ENCODE assay signal across 23 cellular contexts in the genomic region with DNA sequence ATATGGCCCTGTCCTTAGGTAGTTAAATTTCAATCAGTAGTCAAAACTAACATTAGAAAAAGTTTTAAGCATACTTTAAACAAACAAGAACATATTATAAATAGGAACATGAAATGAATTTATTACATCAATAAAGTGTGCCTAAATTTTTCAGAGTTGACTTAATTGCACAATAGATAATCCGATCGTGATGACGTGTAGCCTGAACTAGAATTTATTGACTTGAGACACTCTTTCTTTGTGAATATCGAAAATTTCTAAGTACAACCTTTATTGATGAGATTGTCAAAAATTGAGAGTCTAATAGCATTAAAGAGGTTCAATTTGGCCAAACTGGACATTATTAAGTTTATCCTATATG. TPM values are rescaled to one million over a fixed set of nuclear protein-coding genes. Genes with fewer than 3 reads are reported as not detected.
A peak's percentile ranks its signal among the peaks of the same experiment; 100 is the strongest.
DNase-seq lines count a peak whose midpoint lies in the region; ATAC-seq, FAIRE-seq and TF ChIP-seq lines count a peak whose summit lies in the region.
"Had no signal": no experiment of that assay in that cellular context is flagged by ENCODE, and none has a peak within 500 bp of the region (broad histone marks: within the 10 kb centered on the region; RNA-seq: fewer than 3 reads in every experiment).

No MANE protein-coding gene starts in this region.

- TF ChIP-seq POLR2A in esophagus muscularis mucosa (IDR thresholded peaks at IDR 0.05; ENCODE audit: low read depth), result no peak

- no peaks in the 10 kb centered on the region for H3K9me3 Mint-ChIP-seq in osteocyte (ENCODE audit: unreplicated experiment)
- H3K9me3 Mint-ChIP-seq: activated naive CD8-positive, alpha-beta T cell treated with anti-CD3 and anti-CD28 coated beads, Interleukin-2, amount 10 ng/mL, durations not matched to agents 7 days and 5 days; central memory CD8-positive, alpha-beta T cell had no signal

- H3K27me3 ChIP-seq in cardiac muscle cell, result no peaks in the 10 kb centered on the region
- H3K27me3 ChIP-seq in esophagus muscularis mucosa, result no peaks in the 10 kb centered on the region
- H3K27me3 ChIP-seq: BLaER1 treated with 17β-estradiol and CSF1 and Interleukin-3, amounts not matched to agents 10 nM and 100 nM; left lung; pancreas had no signal

- intact Hi-C loops in cardiac septum (cut with DNase I), result no loop called here
- intact Hi-C loops in esophagus muscularis mucosa (cut with DNase I), result no loop called here

- peaks cover 73% of the 10 kb centered on the region for H3K4me1 Mint-ChIP-seq in osteocyte (ENCODE audit: unreplicated experiment)
- H3K4me1 Mint-ChIP-seq: activated naive CD8-positive, alpha-beta T cell treated with anti-CD3 and anti-CD28 coated beads, Interleukin-2, amount 10 ng/mL, durations not matched to agents 7 days and 5 days; central memory CD8-positive, alpha-beta T cell had no signal

- H3K4me3 ChIP-seq in cardiac muscle cell (no peak overlapping the region), esophagus muscularis mucosa (no peak overlapping the region), urinary bladder (ENCODE audit: low read depth, low read length) (no peak overlapping the region)
- H3K4me3 ChIP-seq: BLaER1 treated with 17β-estradiol and CSF1 and Interleukin-3, amounts not matched to agents 10 nM and 100 nM; GM12878; left lung; pancreas had no signal

- H3K4me1 ChIP-seq in cardiac muscle cell (ENCODE audit: low read depth) (peaks cover 12% of the 10 kb centered on the region), esophagus muscularis mucosa (peaks cover 25 to 100% (median 89%) of the 10 kb centered on the region in 4 donors), urinary bladder (ENCODE audit: insufficient read depth) (no peaks in the 10 kb centered on the region)
- H3K4me1 ChIP-seq: BLaER1 treated with 17β-estradiol and CSF1 and Interleukin-3, amounts not matched to agents 10 nM and 100 nM; left lung; pancreas had no signal

- H3K27ac ChIP-seq in cardiac muscle cell, result peak overlapping the region; percentile 96
- peak overlapping the region; percentile 73 to 87 (median 82) for H3K27ac ChIP-seq in esophagus muscularis mucosa (replicated peaks in 1 of 4)
- H3K27ac ChIP-seq in urinary bladder (ENCODE audit: low read depth), result peak overlapping the region; percentile 47
- H3K27ac ChIP-seq: BLaER1 treated with 17β-estradiol and CSF1 and Interleukin-3, amounts not matched to agents 10 nM and 100 nM; left lung; pancreas had no signal

- DNase-seq in cardiac muscle cell (ENCODE audit: low read depth in 1 of 2, low spot score in 1 of 2), result peak in 1 of 2 donors; percentile 13
- DNase-seq in cardiac septum (ENCODE audit: low spot score), result no peak
- no peak for DNase-seq in esophagus muscularis mucosa (ENCODE audit: extremely low spot score)
- DNase-seq in osteocyte (ENCODE audit: extremely low spot score, unreplicated experiment), result no peak
- DNase-seq in GM19239 (ENCODE audit: insufficient read length, low spot score), result no peak
- no peak for DNase-seq in stimulated activated naive CD4-positive, alpha-beta T cell (lab: John Stamatoyannopoulos, UW)
- DNase-seq: activated naive CD8-positive, alpha-beta T cell treated with anti-CD3 and anti-CD28 coated beads, Interleukin-2, amount 10 ng/mL, durations not matched to agents 7 days and 5 days; GDM1; left lung; NCI-H1417 treated with DMSO at 0.1 percent for 48 hours; NCI-H2171 treated with DMSO at 0.1 percent for 48 hours; pancreas; small intestine; stimulated activated CD4-positive, alpha-beta T cell treated with anti-CD3 and anti-CD28 coated beads, Interleukin-4, amount 100 ng/mL, for 24 hours; substantia nigra; T-helper 9 cell had no signal

- no peak overlapping the region for H3K4me3 Mint-ChIP-seq in osteocyte (ENCODE audit: unreplicated experiment)
- H3K4me3 Mint-ChIP-seq: activated naive CD8-positive, alpha-beta T cell treated with anti-CD3 and anti-CD28 coated beads, Interleukin-2, amount 10 ng/mL, durations not matched to agents 7 days and 5 days; central memory CD8-positive, alpha-beta T cell had no signal

- no peak for FAIRE-seq in GM19239 (lab: Jason Lieb, UNC)
- FAIRE-seq: frontal cortex, GM12878, pancreas, small intestine had no signal

- no peak for ATAC-seq in esophagus mucosa
- ATAC-seq: activated CD4-positive, CD25-positive, alpha-beta regulatory T cell treated with anti-CD3 and anti-CD28 coated beads, Interleukin-2, amount 50 U/mL, for 24 hours; GM12878; left lung; pancreas had no signal

- H3K27ac Mint-ChIP-seq in osteocyte (ENCODE audit: unreplicated experiment), result peak overlapping the region; percentile 80
- H3K27ac Mint-ChIP-seq: activated naive CD8-positive, alpha-beta T cell treated with anti-CD3 and anti-CD28 coated beads, Interleukin-2, amount 10 ng/mL, durations not matched to agents 7 days and 5 days had no signal

- TF ChIP-seq CTCF in cardiac muscle cell (IDR thresholded peaks at IDR 0.05; ENCODE audit: low read depth, low read length), result no peak
- no peak for TF ChIP-seq CTCF in esophagus muscularis mucosa (IDR thresholded peaks at IDR 0.05)
- TF ChIP-seq CTCF in osteocyte (IDR thresholded peaks at IDR 0.05), result no peak

- H3K9me3 ChIP-seq in cardiac muscle cell (ENCODE audit: low read depth) (no peaks in the 10 kb centered on the region), esophagus muscularis mucosa (no peaks in the 10 kb centered on the region)
- H3K9me3 ChIP-seq: left lung, pancreas had no signal

- peaks cover 59% of the 10 kb centered on the region for H3K36me3 Mint-ChIP-seq in osteocyte (ENCODE audit: unreplicated experiment)
- H3K36me3 Mint-ChIP-seq: activated naive CD8-positive, alpha-beta T cell treated with anti-CD3 and anti-CD28 coated beads, Interleukin-2, amount 10 ng/mL, durations not matched to agents 7 days and 5 days had no signal

- no peaks in the 10 kb centered on the region for H3K36me3 ChIP-seq in cardiac muscle cell
- no peaks in the 10 kb centered on the region for H3K36me3 ChIP-seq in esophagus muscularis mucosa
- no peaks in the 10 kb centered on the region for H3K36me3 ChIP-seq in urinary bladder (ENCODE audit: insufficient read depth)
- H3K36me3 ChIP-seq: left lung, pancreas had no signal

- no peak for TF ChIP-seq EP300 in esophagus muscularis mucosa (IDR thresholded peaks at IDR 0.05)

- no peaks in the 10 kb centered on the region for H3K27me3 Mint-ChIP-seq in osteocyte (ENCODE audit: unreplicated experiment)
- H3K27me3 Mint-ChIP-seq: activated naive CD8-positive, alpha-beta T cell treated with anti-CD3 and anti-CD28 coated beads, Interleukin-2, amount 10 ng/mL, durations not matched to agents 7 days and 5 days had no signal

- WGBS in esophagus muscularis mucosa, result 74% methylated on average over 4 of the region's 4 CpGs
- 45% methylated on average over 4 of the region's 4 CpGs for WGBS in urinary bladder

RNA-seq across cellular contexts. Expression of a gene that starts 56.0 kb away (rescaled TPM):
- total RNA-seq in cardiac muscle cell (22.6 and 29.3 TPM in 2 replicates), cardiac septum (237 TPM), esophagus muscularis mucosa (1,000 to 10,000 TPM; 2,057 to 3,140 (median 2,687) TPM), osteocyte (781 and 807 TPM in 2 replicates), urinary bladder (616 TPM), esophagus mucosa (46.1 TPM)
- polyA plus RNA-seq in cardiac muscle cell (73.8 and 135 TPM in 2 replicates), urinary bladder (1,279 TPM)
- total RNA-seq: activated naive CD8-positive, alpha-beta T cell treated with anti-CD3 and anti-CD28 coated beads, Interleukin-2, amount 10 ng/mL, durations not matched to agents 7 days and 5 days had no signal
